12 cellular contexts compared by ENCODE assay signal in the genomic region with DNA sequence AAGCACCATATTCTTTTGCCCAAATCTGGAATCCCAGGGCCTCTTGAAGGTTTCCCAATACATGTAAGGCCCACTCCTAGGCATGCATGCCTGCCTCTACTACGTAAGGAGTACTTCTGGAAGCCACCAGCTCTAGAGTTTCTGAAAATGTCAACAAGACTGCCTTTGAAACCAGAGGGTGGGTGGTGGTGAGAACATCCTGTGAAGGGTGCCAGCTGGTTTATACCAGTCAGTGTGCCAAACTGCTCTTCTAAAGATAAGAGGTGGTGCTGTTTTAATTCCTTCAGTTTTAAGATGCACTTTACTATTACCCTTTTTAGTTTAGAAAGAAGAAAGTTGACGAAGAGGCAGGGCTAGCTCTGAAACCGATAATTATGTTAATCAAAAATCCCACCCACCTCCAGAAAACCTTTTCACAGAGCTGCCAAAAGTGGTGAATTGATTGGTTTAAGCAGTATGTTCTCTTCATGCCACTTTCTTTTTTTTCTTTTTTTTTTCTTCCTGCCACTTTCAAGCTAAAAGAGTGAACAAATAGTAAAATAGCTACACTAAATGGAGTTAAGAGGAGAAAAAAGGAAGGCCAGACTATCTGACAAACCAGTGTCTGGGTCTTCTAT. TPM values are rescaled to one million over a fixed set of nuclear protein-coding genes. Genes with fewer than 3 reads are reported as not detected.
DNase-seq lines count a peak whose midpoint lies in the region; ATAC-seq, FAIRE-seq and TF ChIP-seq lines count a peak whose summit lies in the region.
"Had no signal": no experiment of that assay in that cellular context is flagged by ENCODE, and none has a peak within 500 bp of the region (broad histone marks: within the 10 kb centered on the region; RNA-seq: fewer than 3 reads in every experiment).

No MANE protein-coding gene starts in this region.

- in situ Hi-C loops in GM12878 (cut with MboI): no loop called here
- in situ Hi-C loops in transverse colon (cut with MboI; ENCODE audit: low pct_ligation_motif_present in 1 of 4, low pct_unique_long_range_greater_than_20kb in 1 of 4, low sequenced_read_pairs in 3 of 4): no loop called here

- peak overlapping the region; percentile 55 for H3K4me3 Mint-ChIP-seq in T-helper 2 cell treated with Interferon-gamma antibody and Interleukin-4, amounts not matched to agents 5 μg/mL and 100 μg/mL, for 36 hours
- H3K4me3 Mint-ChIP-seq: brain had no signal

- CTCF ChIA-PET in GM12878 (lab: Yijun Ruan, JAX): interaction anchor here (0.7 to 2.5 kb wide), 8 partner anchors 17 to 374 kb away, joined by 3 to 9 read pairs (median 4); no protein-coding TSS in a partner anchor

- H3K27me3 Mint-ChIP-seq in T-helper 2 cell treated with Interferon-gamma antibody and Interleukin-4, amounts not matched to agents 5 μg/mL and 100 μg/mL, for 36 hours (ENCODE audit: low read depth): no peaks in the 10 kb centered on the region
- H3K27me3 Mint-ChIP-seq: brain had no signal

- TF ChIP-seq RAD21 in GM12878 (IDR thresholded peaks at IDR 0.05; ENCODE audit: insufficient read depth, low read depth, low read length): no peak

- TF ChIP-seq POLR2A in GM12878 (IDR thresholded peaks at IDR 0.05; ENCODE audit: low read depth, low read length): no peak
- no peak for TF ChIP-seq POLR2A in transverse colon (IDR thresholded peaks at IDR 0.05)

- H3K9me3 ChIP-seq in GM12878 (replicated peaks; ENCODE audit: control insufficient read depth, insufficient read depth, low read length): no peaks in the 10 kb centered on the region
- H3K9me3 ChIP-seq in transverse colon: no peaks in the 10 kb centered on the region

- TF ChIP-seq EP300 in GM12878 (IDR thresholded peaks at IDR 0.05; ENCODE audit: borderline replicate concordance in 1 of 2, control insufficient read depth in 1 of 2, low read depth in 2 of 2, low read length in 2 of 2) (no peak), transverse colon (IDR thresholded peaks at IDR 0.05; ENCODE audit: low read depth) (no peak)

- no peaks in the 10 kb centered on the region for H3K4me1 ChIP-seq in GM12878 (ENCODE audit: control insufficient read depth, insufficient read depth, low read length)
- no peaks in the 10 kb centered on the region for H3K4me1 ChIP-seq in transverse colon

- no peaks in the 10 kb centered on the region for H3K36me3 ChIP-seq in GM12878 (ENCODE audit: control insufficient read depth in 2 of 2, insufficient read depth in 2 of 2, low read length in 1 of 2)
- H3K36me3 ChIP-seq in transverse colon: no peaks in the 10 kb centered on the region

- H3K4me1 Mint-ChIP-seq in T-helper 2 cell treated with Interferon-gamma antibody and Interleukin-4, amounts not matched to agents 5 μg/mL and 100 μg/mL, for 36 hours (ENCODE audit: low read depth): peaks cover 20% of the 10 kb centered on the region
- H3K4me1 Mint-ChIP-seq: brain had no signal

- H3K27me3 ChIP-seq in GM12878 (replicated peaks in 1 of 2; ENCODE audit: control insufficient read depth in 2 of 2, insufficient read depth in 2 of 2, low read length in 1 of 2) (no peaks in the 10 kb centered on the region), transverse colon (no peaks in the 10 kb centered on the region)

- H3K27ac ChIP-seq in GM12878 (ENCODE audit: control insufficient read depth, insufficient read depth): peak overlapping the region; percentile 17; the same call in 1 of the 2 replicates
- no peak overlapping the region for H3K27ac ChIP-seq in transverse colon

- FAIRE-seq in GM12878 (lab: Jason Lieb, UNC): no peak
- FAIRE-seq: G401.6, keratinocyte had no signal

- 26% methylated on average over 3 of the region's 3 CpGs for WGBS in GM12878 (ENCODE audit: insufficient coverage, insufficient replicate concordance, low lambda C conversion rate, missing lambda C conversion rate)
- 67 to 82% methylated on average over 3 of the region's 3 CpGs for WGBS in transverse colon (ENCODE audit: low coverage in 1 of 2), 2 donors

- intact Hi-C loops in GM12878 (cut with micrococcal nuclease; ENCODE audit: unreplicated experiment) (no loop called here), transverse colon (cut with DNase I; ENCODE audit: low total_unique reads) (no loop called here)

- H3K27ac Mint-ChIP-seq in T-helper 2 cell treated with Interferon-gamma antibody and Interleukin-4, amounts not matched to agents 5 μg/mL and 100 μg/mL, for 36 hours: peak overlapping the region; percentile 91

- SMC1A ChIA-PET in GM12878 (lab: Charles Lee; ENCODE audit: uncharacterized antibody, unreplicated experiment): interaction anchor here (0.7 to 3.3 kb wide), 11 partner anchors 8 to 261 kb away, joined by 3 to 14 read pairs (median 5); a partner anchor contains a TSS

- no TSS peak for BruUV-seq in GM12878 (replicated peaks; lab: Mats Ljungman, UMichigan)

- peak; percentile 46 for DNase-seq in T-helper 2 cell treated with Interferon-gamma antibody and Interleukin-4, amounts not matched to agents 5 μg/mL and 100 μg/mL, for 36 hours (ENCODE audit: low spot score)
- peak; percentile 54 for DNase-seq in GM12878 (ENCODE audit: low read depth, low spot score)
- peak; percentile 17 to 21 for DNase-seq in stimulated activated CD4-positive, alpha-beta T cell treated with anti-CD3 and anti-CD28 coated beads, Interleukin-4, amount 100 ng/mL, for 48 hours (ENCODE audit: low read depth in 2 of 2)
- no peak for DNase-seq in NCI-H82 (lab: John Stamatoyannopoulos, UW)
- DNase-seq in transverse colon: no peak
- no peak for DNase-seq in NCI-H1105 (lab: John Stamatoyannopoulos, UW)
- DNase-seq: PC-3 had no signal

- peaks cover 6% of the 10 kb centered on the region for H3K36me3 Mint-ChIP-seq in T-helper 2 cell treated with Interferon-gamma antibody and Interleukin-4, amounts not matched to agents 5 μg/mL and 100 μg/mL, for 36 hours (ENCODE audit: low read depth)
- H3K36me3 Mint-ChIP-seq: brain had no signal

- H3K9me3 Mint-ChIP-seq in T-helper 2 cell treated with Interferon-gamma antibody and Interleukin-4, amounts not matched to agents 5 μg/mL and 100 μg/mL, for 36 hours: no peaks in the 10 kb centered on the region
- H3K9me3 Mint-ChIP-seq: brain had no signal

- no peak overlapping the region for H3K4me2 ChIP-seq in GM12878 (ENCODE audit: control insufficient read depth, insufficient read depth)

- peak; percentile 66 for ATAC-seq in GM19025 (IDR thresholded peaks at IDR 0.05; ENCODE audit: low read depth, unreplicated experiment)
- ATAC-seq in GM12878: peak; percentile 90
- ATAC-seq in HG02571 (IDR thresholded peaks at IDR 0.05; ENCODE audit: unreplicated experiment): no peak
- ATAC-seq: PC-3 had no signal

- no peaks in the 10 kb centered on the region for H3K79me2 ChIP-seq in GM12878 (ENCODE audit: control insufficient read depth, insufficient read depth, low read length)

- POLR2A ChIA-PET in GM12878 (lab: Charles Lee): interaction anchor here (0.5 to 3.8 kb wide), 8 partner anchors 8 to 108 kb away, joined by 3 to 22 read pairs (median 4); a partner anchor contains a TSS

- H3K4me3 ChIP-seq in GM12878: no peak overlapping the region
- H3K4me3 ChIP-seq in transverse colon: no peak overlapping the region

- H3K9ac ChIP-seq in GM12878 (ENCODE audit: control insufficient read depth, insufficient read depth, low read length): no peak overlapping the region

- RAD21 ChIA-PET in GM12878 (lab: Charles Lee; ENCODE audit: unreplicated experiment): interaction anchor here (0.6 to 2.6 kb wide), 15 partner anchors 9 to 653 kb away, joined by 3 to 20 read pairs (median 4); a partner anchor contains a TSS

- H4K20me1 ChIP-seq in GM12878 (ENCODE audit: control insufficient read depth, insufficient read depth): no peaks in the 10 kb centered on the region

- no peak for TF ChIP-seq CTCF in GM12878 (IDR thresholded peaks at IDR 0.05 in 2 of 3, conservative IDR thresholded peaks at IDR 0.05 in 1 of 3; ENCODE audit: control insufficient read depth in 2 of 3, extremely low read depth in 1 of 3, insufficient read depth in 1 of 3, low read depth in 3 of 3, low read length in 3 of 3)
- no peak for TF ChIP-seq CTCF in transverse colon (IDR thresholded peaks at IDR 0.05)

- H2AFZ ChIP-seq in GM12878 (ENCODE audit: control insufficient read depth, low read depth, low read length): no peak overlapping the region

TF ChIP-seq in GM12878, 131 proteins besides CTCF, POLR2A, EP300 and RAD21 (continues in another document):
- peak; percentile 42; the same call in 1 of the 2 replicates for TF ChIP-seq TCF12 (IDR thresholded peaks at IDR 0.05; ENCODE audit: low read depth, low read length)
- TF ChIP-seq ZNF384 (IDR thresholded peaks at IDR 0.05; ENCODE audit: borderline replicate concordance, low read depth, low read length): peak; percentile 34; the same call in 1 of the 2 replicates
- TF ChIP-seq MYC (IDR thresholded peaks at IDR 0.05; ENCODE audit: insufficient read depth, insufficient read length, insufficient replicate concordance, low read length, severe bottlenecking): no peak
- TF ChIP-seq IKZF2 (IDR thresholded peaks at IDR 0.05): peak; percentile 30 to 41; a peak in 2 of 4 replicates
- TF ChIP-seq ZBED1 (IDR thresholded peaks at IDR 0.05; ENCODE audit: borderline replicate concordance): no peak
- TF ChIP-seq BCL11A (IDR thresholded peaks at IDR 0.05; ENCODE audit: low read depth, low read length): no peak
- no peak for TF ChIP-seq NFIC (IDR thresholded peaks at IDR 0.05; ENCODE audit: low read depth, low read length)
- no peak for TF ChIP-seq HDAC2 (IDR thresholded peaks at IDR 0.05)

RNA-seq across cellular contexts. Expression of a gene that starts 8.8 kb away (rescaled TPM):
- 21.3 and 21.7 TPM in 2 replicates for total RNA-seq in GM12878 (2013; cell fraction: nucleolus; rRNA removed)
- total RNA-seq in GM12878 (2014; rRNA removed) (12.5 and 17.5 TPM in 2 replicates), GM12878 (2014; rRNA removed; fragmentation: Illumina TruSeq; extraction: Trizol) (20.5 and 21.7 TPM in 2 replicates), GM12878 (2021) (17.0 and 17.4 TPM in 2 replicates), transverse colon (10 to 100 TPM in 1 of 4 donors, 1 to 10 TPM in 3; 3.8 to 17.2 (median 7.2) TPM)
- 4.6 TPM for polyA plus RNA-seq in GM12878 (2011; ENCODE audit: low read depth)
- polyA plus RNA-seq in GM12878 (2011; rRNA removed) (25.5 and 44.6 TPM in 2 replicates), GM12878 (2014; fragmentation: Illumina TruSeq; extraction: Trizol) (16.0 and 20.8 TPM in 2 replicates), GM12878 (2014; fragmentation: Nextera tagmentation; extraction: Ambion mirVana) (10 to 100 TPM; 17.3 to 17.6 TPM), GM12878 (2014; rRNA removed) (10.8 and 11.8 TPM in 2 replicates), GM12878 (2016; fragmentation: Nextera tagmentation; extraction: Ambion mirVana) (10 to 100 TPM; 20.7 to 25.7 TPM)
- polyA plus RNA-seq in GM12878 (2011; cell fraction: cytosol; rRNA removed): 6.1 and 8.3 TPM in 2 replicates
- polyA plus RNA-seq in GM12878 (2011; cell fraction: nucleus; rRNA removed): 7.9 TPM in 2 replicates
- polyA plus RNA-seq in GM12878 (2012): 6.9 and 14.3 TPM in 2 replicates
- 18.1 and 40.5 TPM in 2 replicates for polyA minus RNA-seq in GM12878 (2011; rRNA and poly(A)+ RNA removed)
- polyA minus RNA-seq in GM12878 (2011; cell fraction: cytosol; rRNA and poly(A)+ RNA removed): 7.6 and 11.0 TPM in 2 replicates
- 4.1 and 5.5 TPM in 2 replicates for polyA minus RNA-seq in GM12878 (2011; cell fraction: nucleus; rRNA and poly(A)+ RNA removed)

Comparison
In these comparisons a context has a peak if more than half of its experiments do, and no peak if none do; other contexts are left out.
1. DNase-seq: peak in T-helper 2 cell treated with Interferon-gamma antibody and Interleukin-4, amounts not matched to agents 5 μg/mL and 100 μg/mL, for 36 hours (single experiment), GM12878 (single experiment) and stimulated activated CD4-positive, alpha-beta T cell treated with anti-CD3 and anti-CD28 coated beads, Interleukin-4, amount 100 ng/mL, for 48 hours (2 of 2); none in NCI-H82 (single experiment), transverse colon (single experiment) and NCI-H1105 (single experiment).